ENCODE assay signal across 17 cellular contexts in the genomic region with DNA sequence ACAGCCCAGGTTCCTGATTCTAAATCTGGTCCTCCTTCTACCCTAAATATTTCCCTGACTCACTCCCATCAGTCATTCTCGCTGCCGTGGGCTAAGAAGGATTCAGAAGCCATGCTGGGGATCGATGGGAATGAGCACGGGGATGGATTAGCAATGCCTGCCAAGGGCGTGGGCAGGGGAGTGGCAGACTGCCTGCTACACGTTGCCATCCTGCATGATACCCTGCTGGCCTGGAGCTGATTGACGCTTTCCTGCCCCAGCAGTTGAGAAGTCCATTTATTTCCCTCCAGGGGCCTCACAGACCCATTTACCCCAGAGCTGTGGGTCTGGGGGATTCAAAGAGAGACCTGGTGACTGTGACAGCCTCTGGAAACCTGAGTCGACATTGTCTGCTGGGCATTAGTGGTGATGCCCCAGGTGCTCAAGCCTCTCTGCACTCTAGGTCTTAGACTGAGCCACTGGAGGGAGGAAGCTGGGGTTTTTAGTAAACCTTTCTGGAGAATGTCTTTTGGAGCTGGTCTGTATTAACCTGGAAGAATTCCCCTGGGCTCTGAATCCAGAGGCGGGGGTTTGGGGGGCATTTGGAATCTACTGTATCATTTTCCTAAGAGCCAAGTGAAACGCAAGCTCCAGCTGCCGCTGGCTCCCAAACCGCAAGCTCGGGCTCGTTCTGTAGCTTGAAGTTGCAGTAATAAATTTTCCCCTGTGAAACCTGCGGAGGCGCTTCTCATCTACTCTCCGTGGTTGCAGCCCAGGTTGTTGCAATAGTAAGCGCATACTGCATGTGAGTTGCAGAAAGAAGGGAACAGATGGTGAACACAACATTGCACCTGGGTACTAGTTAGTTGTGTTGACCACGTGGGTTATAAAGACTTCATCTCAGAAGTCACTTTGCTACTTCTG.
DNase-seq lines count a peak whose midpoint lies in the region; ATAC-seq, FAIRE-seq and TF ChIP-seq lines count a peak whose summit lies in the region.
"Had no signal": no experiment of that assay in that cellular context is flagged by ENCODE, and none has a peak within 500 bp of the region (broad histone marks: within the 10 kb centered on the region; RNA-seq: fewer than 3 reads in every experiment).

No MANE protein-coding gene starts in this region.

- TF ChIP-seq POLR2A in HepG2 (IDR thresholded peaks at IDR 0.05; ENCODE audit: insufficient read depth in 1 of 2, low read depth in 2 of 2, low read length in 2 of 2) = no peak
- no peak for TF ChIP-seq POLR2A in right lobe of liver (IDR thresholded peaks at IDR 0.05)
- TF ChIP-seq POLR2A in sigmoid colon (IDR thresholded peaks at IDR 0.05) = no peak

- CTCF ChIA-PET in HepG2 (lab: Yijun Ruan, JAX; ENCODE audit: low intra/inter-chr PET ratio, low total read pairs) = no interaction called here

- H3K27ac Mint-ChIP-seq in natural killer cell = no peak overlapping the region
- H3K27ac Mint-ChIP-seq: activated CD4-positive, alpha-beta T cell treated with anti-CD3 and anti-CD28 coated beads, Interleukin-2, amount 10 ng/mL, durations not matched to agents 24 days and 14 days; activated naive CD4-positive, alpha-beta T cell treated with anti-CD3 and anti-CD28 coated beads, Interleukin-2, amount 50 U/mL, for 24 hours had no signal

- no peak overlapping the region for H2BK5ac ChIP-seq in trophoblast cell (ENCODE audit: low read depth, low read length, poor library complexity)

- no peak overlapping the region for H4K12ac ChIP-seq in trophoblast cell (ENCODE audit: low read depth, low read length)

- H3K36me3 ChIP-seq in HepG2 (replicated peaks in 1 of 2; ENCODE audit: control insufficient read depth in 1 of 2, insufficient read depth in 2 of 2, low read length in 2 of 2) (no peaks in the 10 kb centered on the region), right lobe of liver (no peaks in the 10 kb centered on the region), sigmoid colon (no peaks in the 10 kb centered on the region), trophoblast cell (ENCODE audit: control insufficient read depth in 1 of 2, insufficient read depth in 2 of 2, low read length in 2 of 2) (no peaks in the 10 kb centered on the region)
- H3K36me3 ChIP-seq: tibial nerve had no signal

- H3K4me1 ChIP-seq in HepG2 (ENCODE audit: insufficient read depth, low read length) (no peaks in the 10 kb centered on the region), right lobe of liver (no peaks in the 10 kb centered on the region), sigmoid colon (no peaks in the 10 kb centered on the region), trophoblast cell (ENCODE audit: control insufficient read depth in 1 of 2, insufficient read depth in 2 of 2, low read length in 2 of 2) (no peaks in the 10 kb centered on the region)
- H3K4me1 ChIP-seq: tibial nerve had no signal

- H3K36me3 Mint-ChIP-seq in natural killer cell = no peaks in the 10 kb centered on the region
- H3K36me3 Mint-ChIP-seq: activated naive CD4-positive, alpha-beta T cell treated with anti-CD3 and anti-CD28 coated beads, Interleukin-2, amount 50 U/mL, for 24 hours had no signal

- no peak overlapping the region for H3K9ac ChIP-seq in HepG2 (ENCODE audit: insufficient read depth, low read depth, low read length)
- no peak overlapping the region for H3K9ac ChIP-seq in trophoblast cell (ENCODE audit: low read length)

- H3K4me3 ChIP-seq in HepG2 (replicated peaks in 1 of 3; ENCODE audit: insufficient read depth in 1 of 3, low read depth in 2 of 3, low read length in 3 of 3) (no peak overlapping the region), right lobe of liver (no peak overlapping the region), choroid plexus epithelial cell (ENCODE audit: low read depth, low read length) (no peak overlapping the region), sigmoid colon (no peak overlapping the region), trophoblast cell (ENCODE audit: low read depth, low read length) (no peak overlapping the region)
- H3K4me3 ChIP-seq: tibial nerve had no signal

- H3K79me1 ChIP-seq in trophoblast cell (ENCODE audit: low read length) = no peaks in the 10 kb centered on the region

- no peak overlapping the region for H3K23ac ChIP-seq in trophoblast cell (ENCODE audit: low read length)

- ATAC-seq in HepG2 (peak; percentile 50), right lobe of liver (no peak), natural killer cell (no peak), GM18511 (IDR thresholded peaks at IDR 0.05; ENCODE audit: unreplicated experiment) (no peak)

- intact Hi-C loops in HepG2 (cut with micrococcal nuclease; ENCODE audit: unreplicated experiment) (no loop called here), right lobe of liver (cut with DNase I) (no loop called here), sigmoid colon (cut with DNase I) (no loop called here), natural killer cell (cut with micrococcal nuclease) (no loop called here)

- no peak overlapping the region for H2BK12ac ChIP-seq in trophoblast cell (ENCODE audit: low read length)

- H4K8ac ChIP-seq in trophoblast cell (ENCODE audit: low read depth, low read length) = no peak overlapping the region

- BruUV-seq in HepG2 (replicated peaks; lab: Mats Ljungman, UMichigan) = no TSS peak

- no peaks in the 10 kb centered on the region for H3K9me3 Mint-ChIP-seq in natural killer cell
- H3K9me3 Mint-ChIP-seq: activated CD4-positive, alpha-beta T cell treated with anti-CD3 and anti-CD28 coated beads, Interleukin-2, amount 10 ng/mL, durations not matched to agents 24 days and 14 days; activated naive CD4-positive, alpha-beta T cell treated with anti-CD3 and anti-CD28 coated beads, Interleukin-2, amount 50 U/mL, for 24 hours had no signal

- H3K9me3 ChIP-seq in HepG2 (ENCODE audit: low read length) (no peaks in the 10 kb centered on the region), right lobe of liver (no peaks in the 10 kb centered on the region), sigmoid colon (no peaks in the 10 kb centered on the region), trophoblast cell (ENCODE audit: insufficient read depth, low read depth, low read length) (no peaks in the 10 kb centered on the region)
- H3K9me3 ChIP-seq: tibial nerve had no signal

- in situ Hi-C loops in HepG2 (cut with HindIII; ENCODE audit: extremely low pct_ligation_motif_present, low pct_unique_long_range_greater_than_20kb) = no loop called here

- no peak overlapping the region for H4K91ac ChIP-seq in trophoblast cell (ENCODE audit: low read depth, low read length)

- H3K27me3 ChIP-seq in HepG2 (ENCODE audit: control insufficient read depth in 1 of 2, insufficient read depth in 2 of 2, low read length in 2 of 2) (peaks cover 7 to 47% of the 10 kb centered on the region in 2 experiments; a peak in 4 of 5 replicates), right lobe of liver (no peaks in the 10 kb centered on the region), sigmoid colon (peaks cover 0 to 65% (median 24%) of the 10 kb centered on the region in 3 donors), trophoblast cell (ENCODE audit: insufficient read depth, low read length) (no peaks in the 10 kb centered on the region)

- FAIRE-seq in HepG2 (lab: Jason Lieb, UNC) = no peak

- H2AFZ ChIP-seq in HepG2 (ENCODE audit: low read length) = no peak overlapping the region
- no peak overlapping the region for H2AFZ ChIP-seq in trophoblast cell (ENCODE audit: insufficient read depth, low read length, poor library complexity)

- TF ChIP-seq RAD21 in HepG2 (CRISPR knock-in tag; IDR thresholded peaks at IDR 0.05) = no peak

- no peak overlapping the region for H3K14ac ChIP-seq in trophoblast cell (ENCODE audit: low read length)

- no peak overlapping the region for H3K18ac ChIP-seq in trophoblast cell (ENCODE audit: low read length)

- H3K4me2 ChIP-seq in HepG2 (ENCODE audit: low read depth, low read length) = no peak overlapping the region
- H3K4me2 ChIP-seq in trophoblast cell (ENCODE audit: low read length) = no peak overlapping the region

- no peak overlapping the region for H2BK120ac ChIP-seq in trophoblast cell (ENCODE audit: insufficient read depth, low read length, poor library complexity)

- no peaks in the 10 kb centered on the region; the same call in 1 of the 2 replicates for H4K20me1 ChIP-seq in HepG2 (ENCODE audit: insufficient read depth, low read length)

- no peak for DNase-seq in HepG2 (ENCODE audit: low spot score)
- no peak for DNase-seq in right lobe of liver
- peak; percentile 58 for DNase-seq in NCI-H510A (lab: John Stamatoyannopoulos, UW)
- DNase-seq in choroid plexus epithelial cell (ENCODE audit: low read depth) = peak; percentile 8
- DNase-seq in sigmoid colon = no peak
- no peak for DNase-seq in trophoblast cell
- no peak for DNase-seq in natural killer cell
- DNase-seq: activated CD4-positive, alpha-beta T cell treated with anti-CD3 and anti-CD28 coated beads, Interleukin-2, amount 10 ng/mL, durations not matched to agents 24 days and 14 days; activated T-cell treated with anti-CD3 and anti-CD28 coated beads for 4 hours; effector CD8-positive, alpha-beta T cell; GDM1; NCI-H446 treated with DMSO at 0.1 percent for 48 hours; stimulated activated CD4-positive, alpha-beta T cell treated with anti-CD3 and anti-CD28 coated beads, Interleukin-2, amount 100 ng/mL, for 24 hours; T1000 had no signal

- 17% methylated on average over 17 of the region's 19 CpGs for WGBS in HepG2 (ENCODE audit: low lambda C conversion rate)
- 51% methylated on average over 11 of the region's 19 CpGs for WGBS in right lobe of liver (ENCODE audit: insufficient coverage, low coverage, low lambda C conversion rate, missing lambda C conversion rate)
- 45 to 53% methylated on average over 19 of the region's 19 CpGs for WGBS in sigmoid colon, 2 donors
- no CpG with 5 or more reads among the region's 19 CpGs for WGBS in trophoblast cell (ENCODE audit: extremely low coverage, insufficient coverage, insufficient read length)

- TF ChIP-seq CTCF in HepG2 (CRISPR knock-in tag; IDR thresholded peaks at IDR 0.05) = no peak
- no peak for TF ChIP-seq CTCF in right lobe of liver (IDR thresholded peaks at IDR 0.05)
- peak; percentile 3 for TF ChIP-seq CTCF in choroid plexus epithelial cell (conservative IDR thresholded peaks at IDR 0.05; ENCODE audit: low read depth, low read length)
- TF ChIP-seq CTCF in sigmoid colon (IDR thresholded peaks at IDR 0.05) = no peak
- TF ChIP-seq CTCF in natural killer cell (IDR thresholded peaks at IDR 0.05) = no peak

- POLR2A ChIA-PET in HepG2 (lab: Yijun Ruan, JAX) = no interaction called here

- TF ChIP-seq EP300 in HepG2 (IDR thresholded peaks at IDR 0.05; ENCODE audit: low read depth in 2 of 2, low read length in 2 of 2) (no peak), HepG2 (CRISPR knock-in tag; IDR thresholded peaks at IDR 0.05; ENCODE audit: borderline replicate concordance) (no peak), sigmoid colon (IDR thresholded peaks at IDR 0.05) (no peak)

- H3K27ac ChIP-seq in HepG2 (ENCODE audit: extremely low read length, insufficient read depth, low read length) = no peak overlapping the region
- no peak overlapping the region for H3K27ac ChIP-seq in right lobe of liver
- no peak overlapping the region for H3K27ac ChIP-seq in sigmoid colon
- H3K27ac ChIP-seq in trophoblast cell (ENCODE audit: low read depth, low read length) = no peak overlapping the region
- H3K27ac ChIP-seq: tibial nerve had no signal

- H3K4me3 Mint-ChIP-seq in natural killer cell = no peak overlapping the region
- H3K4me3 Mint-ChIP-seq: activated CD4-positive, alpha-beta T cell treated with anti-CD3 and anti-CD28 coated beads, Interleukin-2, amount 10 ng/mL, durations not matched to agents 24 days and 14 days; activated naive CD4-positive, alpha-beta T cell treated with anti-CD3 and anti-CD28 coated beads, Interleukin-2, amount 50 U/mL, for 24 hours had no signal

- H3K27me3 Mint-ChIP-seq in natural killer cell (ENCODE audit: low read depth in 2 of 2) = peaks cover 15 to 33% of the 10 kb centered on the region in 2 donors

- no peak overlapping the region for H2AK5ac ChIP-seq in trophoblast cell (ENCODE audit: low read length)

- no peak overlapping the region for H3K4ac ChIP-seq in trophoblast cell (ENCODE audit: low read depth, low read length)

- H3K79me2 ChIP-seq in HepG2 (ENCODE audit: insufficient read depth, low read length) (no peaks in the 10 kb centered on the region), trophoblast cell (ENCODE audit: control insufficient read depth, insufficient read depth, low read length, poor library complexity) (no peaks in the 10 kb centered on the region)

- no peaks in the 10 kb centered on the region for H3K4me1 Mint-ChIP-seq in natural killer cell
- H3K4me1 Mint-ChIP-seq: activated CD4-positive, alpha-beta T cell treated with anti-CD3 and anti-CD28 coated beads, Interleukin-2, amount 10 ng/mL, durations not matched to agents 24 days and 14 days; activated naive CD4-positive, alpha-beta T cell treated with anti-CD3 and anti-CD28 coated beads, Interleukin-2, amount 50 U/mL, for 24 hours had no signal

Comparison
In these comparisons a context has a peak if more than half of its experiments do, and no peak if none do; other contexts are left out.
1. DNase-seq: peak in NCI-H510A (single experiment) and choroid plexus epithelial cell (single experiment); none in HepG2 (single experiment), right lobe of liver (0 of 3), sigmoid colon (single experiment), trophoblast cell (0 of 2) and natural killer cell (single experiment).